Comparison of ENCODE assay signal across 18 cellular contexts in the genomic region with DNA sequence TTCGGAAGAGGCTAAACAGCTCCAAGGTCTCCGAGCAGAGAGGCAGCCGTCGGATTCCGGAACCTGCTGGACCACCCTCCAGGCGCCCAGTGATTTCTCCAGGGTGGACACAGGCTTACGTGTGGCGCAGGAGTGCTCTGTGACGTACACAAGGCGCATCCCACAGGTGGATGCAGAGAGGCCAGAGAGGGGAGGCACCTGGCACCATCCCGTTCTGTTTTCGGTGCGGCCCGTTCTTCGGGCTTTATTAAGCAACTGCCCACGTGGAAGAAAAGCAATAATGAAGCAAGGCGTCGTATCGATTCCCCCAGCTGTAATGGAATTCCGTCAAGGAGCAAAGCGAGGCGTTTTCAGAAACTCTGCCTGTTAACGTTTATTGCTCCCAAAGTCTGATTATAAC.
DNase-seq lines count a peak whose midpoint lies in the region; ATAC-seq and TF ChIP-seq lines count a peak whose summit lies in the region.
"Had no signal": no experiment of that assay in that cellular context is flagged by ENCODE, and none has a peak within 500 bp of the region (broad histone marks: within the 10 kb centered on the region; RNA-seq: fewer than 3 reads in every experiment).

No MANE protein-coding gene starts in this region.

- in situ Hi-C loops in transverse colon (cut with MboI; ENCODE audit: low pct_ligation_motif_present in 1 of 4, low pct_unique_long_range_greater_than_20kb in 1 of 4, low sequenced_read_pairs in 3 of 4): no loop called here

- H3K27me3 ChIP-seq in endodermal cell (ENCODE audit: control insufficient read depth, insufficient read depth, low read length, poor library complexity, severe bottlenecking) (no peaks in the 10 kb centered on the region), sigmoid colon (no peaks in the 10 kb centered on the region), transverse colon (no peaks in the 10 kb centered on the region)

- H3K27ac ChIP-seq in endodermal cell (ENCODE audit: low read depth, low read length): no peak overlapping the region
- H3K27ac ChIP-seq in sigmoid colon: no peak overlapping the region
- no peak overlapping the region for H3K27ac ChIP-seq in transverse colon
- H3K27ac ChIP-seq: HL-60 had no signal

- H3K36me3 Mint-ChIP-seq in endodermal cell (ENCODE audit: low read depth): no peaks in the 10 kb centered on the region
- H3K36me3 Mint-ChIP-seq: CD4-positive, CD25-positive, alpha-beta regulatory T cell had no signal

- H3K4me1 Mint-ChIP-seq in endodermal cell: no peaks in the 10 kb centered on the region
- H3K4me1 Mint-ChIP-seq: CD4-positive, CD25-positive, alpha-beta regulatory T cell had no signal

- no peaks in the 10 kb centered on the region for H3K4me1 ChIP-seq in endodermal cell (ENCODE audit: control insufficient read depth, insufficient read depth, low read length)
- H3K4me1 ChIP-seq in sigmoid colon: no peaks in the 10 kb centered on the region
- no peaks in the 10 kb centered on the region for H3K4me1 ChIP-seq in transverse colon

- intact Hi-C loops in cardiac septum (cut with DNase I) (no loop called here), Right ventricle myocardium inferior (cut with DNase I) (no loop called here), sigmoid colon (cut with DNase I) (no loop called here), transverse colon (cut with DNase I; ENCODE audit: low total_unique reads) (no loop called here)

- ATAC-seq in Right ventricle myocardium inferior (no peak), GM21825 (IDR thresholded peaks at IDR 0.05; ENCODE audit: unreplicated experiment) (no peak)
- ATAC-seq: HCT116 had no signal

- TF ChIP-seq CTCF in endodermal cell (conservative IDR thresholded peaks at IDR 0.05): no peak
- no peak for TF ChIP-seq CTCF in sigmoid colon (IDR thresholded peaks at IDR 0.05)
- no peak for TF ChIP-seq CTCF in transverse colon (IDR thresholded peaks at IDR 0.05)

- H3K27ac Mint-ChIP-seq in endodermal cell: no peak overlapping the region
- H3K27ac Mint-ChIP-seq: CD4-positive, CD25-positive, alpha-beta regulatory T cell; HFFc6 had no signal

- H3K36me3 ChIP-seq in endodermal cell (ENCODE audit: control insufficient read depth, insufficient read depth, low read length) (no peaks in the 10 kb centered on the region), sigmoid colon (no peaks in the 10 kb centered on the region), transverse colon (no peaks in the 10 kb centered on the region)

- H3K4me3 ChIP-seq in endodermal cell (ENCODE audit: low read length) (no peak overlapping the region), sigmoid colon (no peak overlapping the region), transverse colon (no peak overlapping the region)

- H3K27me3 Mint-ChIP-seq in endodermal cell (ENCODE audit: insufficient read depth): no peaks in the 10 kb centered on the region
- H3K27me3 Mint-ChIP-seq: CD4-positive, CD25-positive, alpha-beta regulatory T cell had no signal

- no peak for TF ChIP-seq POLR2A in sigmoid colon (IDR thresholded peaks at IDR 0.05)
- TF ChIP-seq POLR2A in transverse colon (IDR thresholded peaks at IDR 0.05): no peak

- WGBS in endodermal cell (ENCODE audit: insufficient coverage in 1 of 2, insufficient read length in 1 of 2), 2 experiments: 84 to 86% methylated on average over 23 of the region's 23 CpGs
- 95% methylated on average over 23 of the region's 23 CpGs for WGBS in sigmoid colon, 2 donors
- 95 to 100% methylated on average over 1 to 23 of the region's 23 CpGs for WGBS in transverse colon (ENCODE audit: low coverage in 1 of 2), 2 donors

- TF ChIP-seq EP300 in sigmoid colon (IDR thresholded peaks at IDR 0.05) (no peak), transverse colon (IDR thresholded peaks at IDR 0.05; ENCODE audit: low read depth) (no peak)

- H3K9me3 ChIP-seq in endodermal cell (ENCODE audit: control insufficient read depth, low read length) (peaks cover 63% of the 10 kb centered on the region), sigmoid colon (no peaks in the 10 kb centered on the region), transverse colon (no peaks in the 10 kb centered on the region)

- DNase-seq in cardiac septum (ENCODE audit: low spot score) (peak; percentile 44), Right ventricle myocardium inferior (ENCODE audit: missing footprints) (no peak), endodermal cell (peak; percentile 10), sigmoid colon (peak; percentile 48), NCI-H1436 (lab: John Stamatoyannopoulos, UW) (no peak), transverse colon (no peak)
- DNase-seq: 8988T; C1 segment of cervical spinal cord; CD4-positive, CD25-positive, alpha-beta regulatory T cell; DMS153; DMS79; GDM1; GOT3; H7; HFFc6 had no signal

- H3K9me3 Mint-ChIP-seq in endodermal cell: peaks cover 5% of the 10 kb centered on the region
- H3K9me3 Mint-ChIP-seq: CD4-positive, CD25-positive, alpha-beta regulatory T cell had no signal

- no peak overlapping the region for H3K9ac ChIP-seq in endodermal cell (ENCODE audit: extremely low read depth, low read length, poor library complexity, severe bottlenecking)

- H3K4me3 Mint-ChIP-seq in endodermal cell: no peak overlapping the region
- H3K4me3 Mint-ChIP-seq: CD4-positive, CD25-positive, alpha-beta regulatory T cell; HFFc6 had no signal

Comparison
In these comparisons a context has a peak if more than half of its experiments do, and no peak if none do; other contexts are left out.
1. DNase-seq: peak in cardiac septum (single experiment), endodermal cell (single experiment) and sigmoid colon (single experiment); none in Right ventricle myocardium inferior (single experiment), NCI-H1436 (single experiment) and transverse colon (single experiment).